Comparison of ENCODE assay signal across 9 cellular contexts in genomic region chr14:21382095-21382494, GRCh38. TPM values are rescaled to one million over a fixed set of nuclear protein-coding genes. Genes with fewer than 3 reads are reported as not detected.
DNase-seq lines count a peak whose midpoint lies in the region; ATAC-seq and TF ChIP-seq lines count a peak whose summit lies in the region.
"Had no signal": no experiment of that assay in that cellular context is flagged by ENCODE, and none has a peak within 500 bp of the region (broad histone marks: within the 10 kb centered on the region; RNA-seq: fewer than 3 reads in every experiment).

No MANE protein-coding gene starts in this region.

- CTCF ChIA-PET in MCF 10A (lab: Yijun Ruan, JAX) = interaction anchor here (0.5 to 1.4 kb wide), 2 partner anchors 10 to 379 kb away, joined by 3 read pairs; no protein-coding TSS in a partner anchor

- peaks cover 64% of the 10 kb centered on the region for H3K36me3 Mint-ChIP-seq in MCF 10A (ENCODE audit: insufficient read depth, unreplicated experiment)
- peaks cover 25 to 37% of the 10 kb centered on the region in 2 donors for H3K36me3 Mint-ChIP-seq in stimulated activated naive B cell treated with anti-CD40 and anti-IgM and Interleukin-4, amounts not matched to agents 10 μg/mL and 1 μg/mL and 100 μg/mL, for 72 hours

- peak overlapping the region; percentile 99 for H3K27ac Mint-ChIP-seq in MCF 10A (ENCODE audit: low read depth, unreplicated experiment)
- peak overlapping the region; percentile 91 for H3K27ac Mint-ChIP-seq in stimulated activated naive B cell treated with anti-CD40 and anti-IgM and Interleukin-4, amounts not matched to agents 10 μg/mL and 1 μg/mL and 100 μg/mL, for 72 hours

- H3K9me3 Mint-ChIP-seq in MCF 10A (ENCODE audit: unreplicated experiment) = no peaks in the 10 kb centered on the region
- no peaks in the 10 kb centered on the region for H3K9me3 Mint-ChIP-seq in stimulated activated naive B cell treated with anti-CD40 and anti-IgM and Interleukin-4, amounts not matched to agents 10 μg/mL and 1 μg/mL and 100 μg/mL, for 72 hours

- TF ChIP-seq POLR2A in breast epithelium (IDR thresholded peaks at IDR 0.05) = no peak
- TF ChIP-seq POLR2A in erythroblast (IDR thresholded peaks at IDR 0.05; ENCODE audit: low read length) = no peak

- H3K27me3 ChIP-seq in breast epithelium = no peaks in the 10 kb centered on the region
- H3K27me3 ChIP-seq: upper lobe of left lung had no signal

- H3K4me1 Mint-ChIP-seq in MCF 10A (ENCODE audit: insufficient read depth, unreplicated experiment) = peaks cover 8% of the 10 kb centered on the region
- H3K4me1 Mint-ChIP-seq in stimulated activated naive B cell treated with anti-CD40 and anti-IgM and Interleukin-4, amounts not matched to agents 10 μg/mL and 1 μg/mL and 100 μg/mL, for 72 hours = peaks cover 22 to 34% of the 10 kb centered on the region in 2 donors

- no peak for ATAC-seq in stimulated activated naive B cell treated with anti-CD40 and anti-IgM and Interleukin-4, amounts not matched to agents 10 μg/mL and 1 μg/mL and 100 μg/mL, for 72 hours (replicated peaks)
- no peak for ATAC-seq in HG02840 (IDR thresholded peaks at IDR 0.05; ENCODE audit: low FRiP score, unreplicated experiment)

- peaks cover 0 to 4% of the 10 kb centered on the region in 2 donors for H3K4me1 ChIP-seq in breast epithelium

- TF ChIP-seq CTCF in MCF 10A (IDR thresholded peaks at IDR 0.05; ENCODE audit: unreplicated experiment) (no peak), breast epithelium (IDR thresholded peaks at IDR 0.05) (no peak), GM10266 (IDR thresholded peaks at IDR 0.05; ENCODE audit: control insufficient read depth, insufficient read depth, low read depth, missing control alignments) (no peak)

- H3K4me3 Mint-ChIP-seq in MCF 10A (ENCODE audit: unreplicated experiment) = peak overlapping the region; percentile 100
- peak overlapping the region; percentile 68 to 82 for H3K4me3 Mint-ChIP-seq in stimulated activated naive B cell treated with anti-CD40 and anti-IgM and Interleukin-4, amounts not matched to agents 10 μg/mL and 1 μg/mL and 100 μg/mL, for 72 hours

- no peak overlapping the region for H3K27ac ChIP-seq in breast epithelium
- 0 out of 2 replicates have a peak overlapping the region, but pooled peaks have one; percentile 26 for H3K27ac ChIP-seq in SK-N-MC

- intact Hi-C loops in MCF 10A (cut with micrococcal nuclease) = loop anchor here (2.0 to 5.0 kb wide), 2 partner anchors 75 to 113 kb away; partner anchors contain the start of genes CHD8 and HNRNPC
- intact Hi-C loops in breast epithelium (cut with DNase I; ENCODE audit: low total_unique reads) = no loop called here

- BruUV-seq in MCF 10A (replicated peaks; lab: Mats Ljungman, UMichigan) = no TSS peak

- DNase-seq in MCF 10A (ENCODE audit: unreplicated experiment) (no peak), breast epithelium (ENCODE audit: low spot score in 2 of 2) (no peak), SK-N-MC (ENCODE audit: low read depth, low spot score) (no peak), erythroblast (lab: John Stamatoyannopoulos, UW) (peak; percentile 41 to 53), Ammon's horn (ENCODE audit: low spot score) (no peak), GM10266 (ENCODE audit: extremely low spot score) (no peak)
- DNase-seq in stimulated activated naive B cell treated with anti-CD40 and anti-IgM and Interleukin-4, amounts not matched to agents 10 μg/mL and 1 μg/mL and 100 μg/mL, for 72 hours = no peak
- DNase-seq: upper lobe of left lung had no signal

- POLR2A ChIA-PET in MCF 10A (lab: Yijun Ruan, JAX) = interaction anchor here (0.7 to 2.5 kb wide), 12 partner anchors 23 to 1054 kb away, joined by 3 to 23 read pairs (median 4); partner anchors contain the start of gene CHD8

- H3K27me3 Mint-ChIP-seq in MCF 10A (ENCODE audit: insufficient read depth, unreplicated experiment) = no peaks in the 10 kb centered on the region
- no peaks in the 10 kb centered on the region for H3K27me3 Mint-ChIP-seq in stimulated activated naive B cell treated with anti-CD40 and anti-IgM and Interleukin-4, amounts not matched to agents 10 μg/mL and 1 μg/mL and 100 μg/mL, for 72 hours

- peak overlapping the region; percentile 99 for H3K9ac ChIP-seq in SK-N-MC (ENCODE audit: insufficient read length)

- H3K9me3 ChIP-seq in breast epithelium = no peaks in the 10 kb centered on the region
- H3K9me3 ChIP-seq in SK-N-MC (ENCODE audit: low read depth, low read length) = no peaks in the 10 kb centered on the region
- H3K9me3 ChIP-seq: upper lobe of left lung had no signal

- H3K4me3 ChIP-seq in breast epithelium = no peak overlapping the region
- H3K4me3 ChIP-seq in SK-N-MC = peak overlapping the region; percentile 89

- H3K36me3 ChIP-seq in breast epithelium = peaks cover 4% of the 10 kb centered on the region
- H3K36me3 ChIP-seq in SK-N-MC (ENCODE audit: insufficient read depth, low read length) = peaks cover 58% of the 10 kb centered on the region

RNA-seq across cellular contexts. Expression of gene SUPT16H, which starts 1.7 kb away (rescaled TPM):
- 97.0 and 98.3 TPM in 2 replicates for total RNA-seq in MCF 10A (2022)
- total RNA-seq in breast epithelium = 10 to 100 TPM; 66.1 to 79.3 (median 73.1) TPM

Comparison
In these comparisons a context has a peak if more than half of its experiments do, and no peak if none do; other contexts are left out.
1. DNase-seq: peak in erythroblast (2 of 2); none in MCF 10A (single experiment), breast epithelium (0 of 2), SK-N-MC (single experiment), stimulated activated naive B cell treated with anti-CD40 and anti-IgM and Interleukin-4, amounts not matched to agents 10 μg/mL and 1 μg/mL and 100 μg/mL, for 72 hours (single experiment), Ammon's horn (single experiment) and GM10266 (single experiment).